In the genomic region with DNA sequence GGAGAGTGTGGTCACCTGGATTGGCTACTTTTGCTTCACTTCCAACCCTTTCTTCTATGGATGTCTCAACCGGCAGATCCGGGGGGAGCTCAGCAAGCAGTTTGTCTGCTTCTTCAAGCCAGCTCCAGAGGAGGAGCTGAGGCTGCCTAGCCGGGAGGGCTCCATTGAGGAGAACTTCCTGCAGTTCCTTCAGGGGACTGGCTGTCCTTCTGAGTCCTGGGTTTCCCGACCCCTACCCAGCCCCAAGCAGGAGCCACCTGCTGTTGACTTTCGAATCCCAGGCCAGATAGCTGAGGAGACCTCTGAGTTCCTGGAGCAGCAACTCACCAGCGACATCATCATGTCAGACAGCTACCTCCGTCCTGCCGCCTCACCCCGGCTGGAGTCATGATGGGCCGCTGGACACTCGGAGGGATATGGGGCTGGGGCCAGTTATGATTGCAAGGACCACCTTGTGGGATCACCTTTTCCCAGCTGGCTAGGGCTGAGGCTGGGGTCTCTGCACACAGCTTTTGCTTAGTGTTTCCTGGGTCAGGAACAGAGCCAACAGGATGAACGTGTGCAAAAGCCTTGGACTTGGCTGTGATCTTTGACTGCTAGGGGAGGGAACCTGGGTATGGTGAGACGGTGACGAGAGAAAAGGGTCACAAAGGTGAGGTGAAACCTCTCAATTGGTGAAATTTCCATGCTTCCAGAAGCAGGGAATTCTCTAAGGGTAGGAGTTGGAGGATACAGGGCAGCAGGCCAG, we compare ENCODE assay signal across 26 cellular contexts. TPM values are rescaled to one million over a fixed set of nuclear protein-coding genes. Genes with fewer than 3 reads are reported as not detected.
"Had no signal": no experiment of that assay in that cellular context is flagged by ENCODE, and none has a peak within 500 bp of the region (broad histone marks: within the 10 kb centered on the region; RNA-seq: fewer than 3 reads in every experiment).

No MANE protein-coding gene starts in this region.

- H3K4me3 Mint-ChIP-seq: activated B cell treated with CpG ODN at 0.5 μM for 24 hours; activated CD4-positive, alpha-beta memory T cell treated with anti-CD3 and anti-CD28 coated beads for 36 hours; activated naive CD4-positive, alpha-beta T cell treated with anti-CD3 and anti-CD28 coated beads, Interleukin-2, amount 50 U/mL, for 24 hours; type B pancreatic cell had no signal

- H3K4me2 ChIP-seq: smooth muscle cell had no signal

- FAIRE-seq: frontal cortex had no signal

- H3K36me3 Mint-ChIP-seq: activated naive CD4-positive, alpha-beta T cell treated with anti-CD3 and anti-CD28 coated beads, Interleukin-2, amount 50 U/mL, for 24 hours; brain; type B pancreatic cell had no signal

- H3K9me3 Mint-ChIP-seq: activated B cell treated with CpG ODN at 0.5 μM for 24 hours; activated CD4-positive, alpha-beta memory T cell treated with anti-CD3 and anti-CD28 coated beads for 36 hours; activated naive CD4-positive, alpha-beta T cell treated with anti-CD3 and anti-CD28 coated beads, Interleukin-2, amount 50 U/mL, for 24 hours; type B pancreatic cell had no signal

- H3K27me3 Mint-ChIP-seq: activated B cell treated with CpG ODN at 0.5 μM for 24 hours; activated CD4-positive, alpha-beta memory T cell treated with anti-CD3 and anti-CD28 coated beads for 36 hours; activated naive CD4-positive, alpha-beta T cell treated with anti-CD3 and anti-CD28 coated beads, Interleukin-2, amount 50 U/mL, for 24 hours had no signal

- H3K27me3 ChIP-seq: sigmoid colon had no signal

- H3K9me3 ChIP-seq: esophagus muscularis mucosa, sigmoid colon, thoracic aorta had no signal

- H3K27ac ChIP-seq: esophagus muscularis mucosa, sigmoid colon, thoracic aorta had no signal

- DNase-seq: activated B cell treated with CpG ODN at 0.5 μM for 24 hours; activated CD4-positive, alpha-beta memory T cell treated with anti-CD3 and anti-CD28 coated beads for 36 hours; activated CD4-positive, alpha-beta T cell treated with anti-CD3 and anti-CD28 coated beads for 4 hours; activated gamma-delta T cell treated with Interleukin-2 at 50 U/mL for 16 hours; activated T-cell treated with anti-CD3 and anti-CD28 coated beads, Interleukin-2, amount 50 U/mL, for 1 hour; aorta; central memory CD4-positive, alpha-beta T cell; effector memory CD4-positive, alpha-beta T cell; hypothalamus; left ventricle myocardium superior; mammary epithelial cell; sigmoid colon; stimulated activated CD4-positive, alpha-beta T cell treated with anti-CD3 and anti-CD28 coated beads, Interleukin-15, amount 100 ng/mL, for 24 hours; stimulated activated naive CD4-positive, alpha-beta T cell treated with Interleukin-2 at 50 U/mL for 16 hours; T-helper 1 cell; T1000 had no signal

- H3K4me3 ChIP-seq: esophagus muscularis mucosa, sigmoid colon, smooth muscle cell, thoracic aorta had no signal

- H3K36me3 ChIP-seq: esophagus muscularis mucosa, sigmoid colon, thoracic aorta had no signal

- H3K27ac Mint-ChIP-seq: activated B cell treated with CpG ODN at 0.5 μM for 24 hours; activated CD4-positive, alpha-beta memory T cell treated with anti-CD3 and anti-CD28 coated beads for 36 hours; activated naive CD4-positive, alpha-beta T cell treated with anti-CD3 and anti-CD28 coated beads, Interleukin-2, amount 50 U/mL, for 24 hours; type B pancreatic cell had no signal

- ATAC-seq: left ventricle myocardium superior had no signal

RNA-seq across cellular contexts. Expression of gene GPR61, which starts 4.5 kb away (rescaled TPM):
- total RNA-seq: activated B cell treated with CpG ODN at 0.5 μM for 24 hours, aorta, esophagus muscularis mucosa, osteoblast, posterior vena cava, smooth muscle cell, thoracic aorta had no signal
- polyA plus RNA-seq: adipose tissue, aorta, mammary epithelial cell had no signal
